2 cellular contexts compared by ENCODE assay signal in the genomic region with DNA sequence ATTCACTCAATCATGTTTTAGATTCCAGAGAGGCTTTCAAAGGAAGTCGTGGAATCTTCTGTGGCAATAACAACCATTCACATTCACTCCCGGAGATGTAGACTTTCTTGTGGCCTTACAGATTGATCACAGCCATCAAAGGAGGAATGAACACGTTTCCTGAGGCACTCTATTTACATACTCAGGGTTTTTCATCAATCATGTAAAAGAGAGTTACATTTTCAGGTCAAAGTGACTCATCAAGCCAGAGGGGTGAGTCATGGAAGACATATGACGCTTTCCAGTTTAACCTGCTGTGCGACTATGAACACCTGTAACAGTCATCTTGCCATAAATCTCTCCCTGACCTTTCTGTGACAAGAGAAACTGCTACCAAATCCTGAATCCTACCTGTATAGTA.
TF ChIP-seq lines count a peak whose summit lies in the region.

No MANE protein-coding gene starts in this region.

TF ChIP-seq in HEK293, 187 proteins besides CTCF, POLR2A, EP300 and RAD21 (continued from another document and continues in another):
- TF ChIP-seq, protein P1, sequence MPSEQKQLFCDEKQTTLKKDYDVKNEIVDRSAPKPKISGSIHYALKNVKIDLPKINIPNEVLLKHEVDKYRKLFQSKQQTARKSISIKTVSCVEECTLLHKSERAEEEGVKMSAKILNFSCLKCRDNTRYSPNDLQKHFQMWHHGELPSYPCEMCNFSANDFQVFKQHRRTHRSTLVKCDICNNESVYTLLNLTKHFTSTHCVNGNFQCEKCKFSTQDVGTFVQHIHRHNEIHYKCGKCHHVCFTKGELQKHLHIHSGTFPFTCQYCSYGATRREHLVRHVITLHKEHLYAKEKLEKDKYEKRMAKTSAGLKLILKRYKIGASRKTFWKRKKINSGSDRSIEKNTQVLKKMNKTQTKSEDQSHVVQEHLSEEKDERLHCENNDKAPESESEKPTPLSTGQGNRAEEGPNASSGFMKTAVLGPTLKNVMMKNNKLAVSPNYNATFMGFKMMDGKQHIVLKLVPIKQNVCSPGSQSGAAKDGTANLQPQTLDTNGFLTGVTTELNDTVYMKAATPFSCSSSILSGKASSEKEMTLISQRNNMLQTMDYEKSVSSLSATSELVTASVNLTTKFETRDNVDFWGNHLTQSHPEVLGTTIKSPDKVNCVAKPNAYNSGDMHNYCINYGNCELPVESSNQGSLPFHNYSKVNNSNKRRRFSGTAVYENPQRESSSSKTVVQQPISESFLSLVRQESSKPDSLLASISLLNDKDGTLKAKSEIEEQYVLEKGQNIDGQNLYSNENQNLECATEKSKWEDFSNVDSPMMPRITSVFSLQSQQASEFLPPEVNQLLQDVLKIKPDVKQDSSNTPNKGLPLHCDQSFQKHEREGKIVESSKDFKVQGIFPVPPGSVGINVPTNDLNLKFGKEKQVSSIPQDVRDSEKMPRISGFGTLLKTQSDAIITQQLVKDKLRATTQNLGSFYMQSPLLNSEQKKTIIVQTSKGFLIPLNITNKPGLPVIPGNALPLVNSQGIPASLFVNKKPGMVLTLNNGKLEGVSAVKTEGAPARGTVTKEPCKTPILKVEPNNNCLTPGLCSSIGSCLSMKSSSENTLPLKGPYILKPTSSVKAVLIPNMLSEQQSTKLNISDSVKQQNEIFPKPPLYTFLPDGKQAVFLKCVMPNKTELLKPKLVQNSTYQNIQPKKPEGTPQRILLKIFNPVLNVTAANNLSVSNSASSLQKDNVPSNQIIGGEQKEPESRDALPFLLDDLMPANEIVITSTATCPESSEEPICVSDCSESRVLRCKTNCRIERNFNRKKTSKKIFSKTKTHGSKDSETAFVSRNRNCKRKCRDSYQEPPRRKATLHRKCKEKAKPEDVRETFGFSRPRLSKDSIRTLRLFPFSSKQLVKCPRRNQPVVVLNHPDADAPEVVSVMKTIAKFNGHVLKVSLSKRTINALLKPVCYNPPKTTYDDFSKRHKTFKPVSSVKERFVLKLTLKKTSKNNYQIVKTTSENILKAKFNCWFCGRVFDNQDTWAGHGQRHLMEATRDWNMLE (tag by site-specific recombination; conservative IDR thresholded peaks at IDR 0.05; ENCODE audit: low read depth), result no peak
- TF ChIP-seq, protein P2, sequence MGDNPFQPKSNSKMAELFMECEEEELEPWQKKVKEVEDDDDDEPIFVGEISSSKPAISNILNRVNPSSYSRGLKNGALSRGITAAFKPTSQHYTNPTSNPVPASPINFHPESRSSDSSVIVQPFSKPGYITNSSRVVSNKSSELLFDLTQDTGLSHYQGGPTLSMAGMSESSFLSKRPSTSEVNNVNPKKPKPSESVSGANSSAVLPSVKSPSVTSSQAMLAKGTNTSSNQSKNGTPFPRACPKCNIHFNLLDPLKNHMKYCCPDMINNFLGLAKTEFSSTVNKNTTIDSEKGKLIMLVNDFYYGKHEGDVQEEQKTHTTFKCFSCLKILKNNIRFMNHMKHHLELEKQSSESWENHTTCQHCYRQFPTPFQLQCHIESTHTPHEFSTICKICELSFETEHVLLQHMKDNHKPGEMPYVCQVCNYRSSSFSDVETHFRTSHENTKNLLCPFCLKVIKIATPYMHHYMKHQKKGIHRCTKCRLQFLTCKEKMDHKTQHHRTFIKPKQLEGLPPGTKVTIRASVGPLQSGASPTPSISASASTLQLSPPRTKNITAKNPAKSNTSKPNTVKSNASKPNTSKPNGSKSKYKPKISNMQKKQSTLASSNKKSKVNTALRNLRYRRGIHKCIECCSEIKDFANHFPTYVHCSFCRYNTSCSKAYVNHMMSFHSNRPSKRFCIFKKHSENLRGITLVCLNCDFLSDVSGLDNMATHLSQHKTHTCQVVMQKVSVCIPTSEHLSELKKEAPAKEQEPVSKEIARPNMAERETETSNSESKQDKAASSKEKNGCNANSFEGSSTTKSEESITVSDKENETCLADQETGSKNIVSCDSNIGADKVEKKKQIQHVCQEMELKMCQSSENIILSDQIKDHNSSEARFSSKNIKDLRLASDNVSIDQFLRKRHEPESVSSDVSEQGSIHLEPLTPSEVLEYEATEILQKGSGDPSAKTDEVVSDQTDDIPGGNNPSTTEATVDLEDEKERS (tag by site-specific recombination; IDR thresholded peaks at IDR 0.05), result no peak
- TF ChIP-seq ZNF221 (tag by site-specific recombination; IDR thresholded peaks at IDR 0.05; ENCODE audit: borderline replicate concordance) (no peak), ZNF112 (tag by site-specific recombination; IDR thresholded peaks at IDR 0.05) (no peak), ZNF157 (tag by site-specific recombination; IDR thresholded peaks at IDR 0.05) (no peak), SCRT1 (tag by site-specific recombination; IDR thresholded peaks at IDR 0.05; ENCODE audit: borderline replicate concordance) (no peak)
- TF ChIP-seq, protein P3, sequence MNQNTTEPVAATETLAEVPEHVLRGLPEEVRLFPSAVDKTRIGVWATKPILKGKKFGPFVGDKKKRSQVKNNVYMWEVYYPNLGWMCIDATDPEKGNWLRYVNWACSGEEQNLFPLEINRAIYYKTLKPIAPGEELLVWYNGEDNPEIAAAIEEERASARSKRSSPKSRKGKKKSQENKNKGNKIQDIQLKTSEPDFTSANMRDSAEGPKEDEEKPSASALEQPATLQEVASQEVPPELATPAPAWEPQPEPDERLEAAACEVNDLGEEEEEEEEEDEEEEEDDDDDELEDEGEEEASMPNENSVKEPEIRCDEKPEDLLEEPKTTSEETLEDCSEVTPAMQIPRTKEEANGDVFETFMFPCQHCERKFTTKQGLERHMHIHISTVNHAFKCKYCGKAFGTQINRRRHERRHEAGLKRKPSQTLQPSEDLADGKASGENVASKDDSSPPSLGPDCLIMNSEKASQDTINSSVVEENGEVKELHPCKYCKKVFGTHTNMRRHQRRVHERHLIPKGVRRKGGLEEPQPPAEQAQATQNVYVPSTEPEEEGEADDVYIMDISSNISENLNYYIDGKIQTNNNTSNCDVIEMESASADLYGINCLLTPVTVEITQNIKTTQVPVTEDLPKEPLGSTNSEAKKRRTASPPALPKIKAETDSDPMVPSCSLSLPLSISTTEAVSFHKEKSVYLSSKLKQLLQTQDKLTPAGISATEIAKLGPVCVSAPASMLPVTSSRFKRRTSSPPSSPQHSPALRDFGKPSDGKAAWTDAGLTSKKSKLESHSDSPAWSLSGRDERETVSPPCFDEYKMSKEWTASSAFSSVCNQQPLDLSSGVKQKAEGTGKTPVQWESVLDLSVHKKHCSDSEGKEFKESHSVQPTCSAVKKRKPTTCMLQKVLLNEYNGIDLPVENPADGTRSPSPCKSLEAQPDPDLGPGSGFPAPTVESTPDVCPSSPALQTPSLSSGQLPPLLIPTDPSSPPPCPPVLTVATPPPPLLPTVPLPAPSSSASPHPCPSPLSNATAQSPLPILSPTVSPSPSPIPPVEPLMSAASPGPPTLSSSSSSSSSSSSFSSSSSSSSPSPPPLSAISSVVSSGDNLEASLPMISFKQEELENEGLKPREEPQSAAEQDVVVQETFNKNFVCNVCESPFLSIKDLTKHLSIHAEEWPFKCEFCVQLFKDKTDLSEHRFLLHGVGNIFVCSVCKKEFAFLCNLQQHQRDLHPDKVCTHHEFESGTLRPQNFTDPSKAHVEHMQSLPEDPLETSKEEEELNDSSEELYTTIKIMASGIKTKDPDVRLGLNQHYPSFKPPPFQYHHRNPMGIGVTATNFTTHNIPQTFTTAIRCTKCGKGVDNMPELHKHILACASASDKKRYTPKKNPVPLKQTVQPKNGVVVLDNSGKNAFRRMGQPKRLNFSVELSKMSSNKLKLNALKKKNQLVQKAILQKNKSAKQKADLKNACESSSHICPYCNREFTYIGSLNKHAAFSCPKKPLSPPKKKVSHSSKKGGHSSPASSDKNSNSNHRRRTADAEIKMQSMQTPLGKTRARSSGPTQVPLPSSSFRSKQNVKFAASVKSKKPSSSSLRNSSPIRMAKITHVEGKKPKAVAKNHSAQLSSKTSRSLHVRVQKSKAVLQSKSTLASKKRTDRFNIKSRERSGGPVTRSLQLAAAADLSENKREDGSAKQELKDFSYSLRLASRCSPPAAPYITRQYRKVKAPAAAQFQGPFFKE (tag by site-specific recombination; IDR thresholded peaks at IDR 0.05; ENCODE audit: borderline replicate concordance), result no peak

TF ChIP-seq in K562, 482 proteins besides CTCF, POLR2A, EP300 and RAD21 (continued from another document and continues in another):
- TF ChIP-seq, protein P4, sequence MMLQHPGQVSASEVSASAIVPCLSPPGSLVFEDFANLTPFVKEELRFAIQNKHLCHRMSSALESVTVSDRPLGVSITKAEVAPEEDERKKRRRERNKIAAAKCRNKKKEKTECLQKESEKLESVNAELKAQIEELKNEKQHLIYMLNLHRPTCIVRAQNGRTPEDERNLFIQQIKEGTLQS (IDR thresholded peaks at IDR 0.05), result peak; percentile 90
- TF ChIP-seq, protein P4 (CRISPR knock-in tag; conservative IDR thresholded peaks at IDR 0.05), result no peak
- TF ChIP-seq TCF7L2 (IDR thresholded peaks at IDR 0.05; ENCODE audit: low read depth, low read length) (no peak), SAFB (IDR thresholded peaks at IDR 0.05; ENCODE audit: borderline replicate concordance, low read depth, low read length) (no peak), BRCA1 (IDR thresholded peaks at IDR 0.05) (no peak), BRCA1 (CRISPR knock-in tag; IDR thresholded peaks at IDR 0.05) (no peak), RUNX1 (IDR thresholded peaks at IDR 0.05; ENCODE audit: low read depth) (no peak), PHF20 (IDR thresholded peaks at IDR 0.05; ENCODE audit: partially characterized antibody) (no peak), POLR2AphosphoS5 (IDR thresholded peaks at IDR 0.05; ENCODE audit: control insufficient read depth, insufficient read depth, low read depth, low read length) (no peak), KAT7 (CRISPR knock-in tag; IDR thresholded peaks at IDR 0.05; ENCODE audit: borderline replicate concordance) (no peak), MIER1 (IDR thresholded peaks at IDR 0.05; ENCODE audit: low read depth) (no peak), C11orf30 (IDR thresholded peaks at IDR 0.05; ENCODE audit: low read depth) (no peak), PHF21A (IDR thresholded peaks at IDR 0.05; ENCODE audit: borderline replicate concordance, low read depth) (no peak), HDAC2 (IDR thresholded peaks at IDR 0.05) (no peak), FOS (IDR thresholded peaks at IDR 0.05; ENCODE audit: extremely low read depth, insufficient read length) (peak; percentile 1), MEIS2 (IDR thresholded peaks at IDR 0.05; ENCODE audit: partially characterized antibody) (peak; percentile 78), BACH1 (tag; IDR thresholded peaks at IDR 0.05) (no peak), KLF16 (IDR thresholded peaks at IDR 0.05) (no peak), MAFK (IDR thresholded peaks at IDR 0.05; ENCODE audit: low read length) (no peak), JUNB (CRISPR knock-in tag; conservative IDR thresholded peaks at IDR 0.05) (0 out of 2 replicates have a peak, but pooled peaks have one; percentile 56), JUND (IDR thresholded peaks at IDR 0.05; ENCODE audit: borderline replicate concordance, low read depth, low read length) (peak; percentile 83; the same call in 1 of the 2 replicates), JUND (tag; IDR thresholded peaks at IDR 0.05; ENCODE audit: borderline replicate concordance, low read depth, low read length) (peak; percentile 72; the same call in 2 of the 3 replicates), ZNF583 (CRISPR knock-in tag; IDR thresholded peaks at IDR 0.05) (no peak)
- TF ChIP-seq, protein P5, sequence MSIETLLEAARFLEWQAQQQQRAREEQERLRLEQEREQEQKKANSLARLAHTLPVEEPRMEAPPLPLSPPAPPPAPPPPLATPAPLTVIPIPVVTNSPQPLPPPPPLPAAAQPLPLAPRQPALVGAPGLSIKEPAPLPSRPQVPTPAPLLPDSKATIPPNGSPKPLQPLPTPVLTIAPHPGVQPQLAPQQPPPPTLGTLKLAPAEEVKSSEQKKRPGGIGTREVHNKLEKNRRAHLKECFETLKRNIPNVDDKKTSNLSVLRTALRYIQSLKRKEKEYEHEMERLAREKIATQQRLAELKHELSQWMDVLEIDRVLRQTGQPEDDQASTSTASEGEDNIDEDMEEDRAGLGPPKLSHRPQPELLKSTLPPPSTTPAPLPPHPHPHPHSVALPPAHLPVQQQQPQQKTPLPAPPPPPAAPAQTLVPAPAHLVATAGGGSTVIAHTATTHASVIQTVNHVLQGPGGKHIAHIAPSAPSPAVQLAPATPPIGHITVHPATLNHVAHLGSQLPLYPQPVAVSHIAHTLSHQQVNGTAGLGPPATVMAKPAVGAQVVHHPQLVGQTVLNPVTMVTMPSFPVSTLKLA (conservative IDR thresholded peaks at IDR 0.05), result no peak
- TF ChIP-seq, protein P6, sequence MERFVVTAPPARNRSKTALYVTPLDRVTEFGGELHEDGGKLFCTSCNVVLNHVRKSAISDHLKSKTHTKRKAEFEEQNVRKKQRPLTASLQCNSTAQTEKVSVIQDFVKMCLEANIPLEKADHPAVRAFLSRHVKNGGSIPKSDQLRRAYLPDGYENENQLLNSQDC (CRISPR knock-in tag; IDR thresholded peaks at IDR 0.05), result no peak
- TF ChIP-seq, protein P7, sequence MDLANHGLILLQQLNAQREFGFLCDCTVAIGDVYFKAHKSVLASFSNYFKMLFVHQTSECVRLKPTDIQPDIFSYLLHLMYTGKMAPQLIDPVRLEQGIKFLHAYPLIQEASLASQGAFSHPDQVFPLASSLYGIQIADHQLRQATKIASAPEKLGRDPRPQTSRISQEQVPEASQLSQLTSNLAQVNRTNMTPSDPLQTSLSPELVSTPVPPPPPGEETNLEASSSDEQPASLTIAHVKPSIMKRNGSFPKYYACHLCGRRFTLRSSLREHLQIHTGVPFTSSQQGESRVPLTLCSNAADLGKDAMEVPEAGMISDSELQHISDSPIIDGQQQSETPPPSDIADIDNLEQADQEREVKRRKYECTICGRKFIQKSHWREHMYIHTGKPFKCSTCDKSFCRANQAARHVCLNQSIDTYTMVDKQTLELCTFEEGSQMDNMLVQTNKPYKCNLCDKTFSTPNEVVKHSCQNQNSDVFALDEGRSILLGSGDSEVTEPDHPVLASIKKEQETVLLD (IDR thresholded peaks at IDR 0.05), result no peak
- TF ChIP-seq, protein P8, sequence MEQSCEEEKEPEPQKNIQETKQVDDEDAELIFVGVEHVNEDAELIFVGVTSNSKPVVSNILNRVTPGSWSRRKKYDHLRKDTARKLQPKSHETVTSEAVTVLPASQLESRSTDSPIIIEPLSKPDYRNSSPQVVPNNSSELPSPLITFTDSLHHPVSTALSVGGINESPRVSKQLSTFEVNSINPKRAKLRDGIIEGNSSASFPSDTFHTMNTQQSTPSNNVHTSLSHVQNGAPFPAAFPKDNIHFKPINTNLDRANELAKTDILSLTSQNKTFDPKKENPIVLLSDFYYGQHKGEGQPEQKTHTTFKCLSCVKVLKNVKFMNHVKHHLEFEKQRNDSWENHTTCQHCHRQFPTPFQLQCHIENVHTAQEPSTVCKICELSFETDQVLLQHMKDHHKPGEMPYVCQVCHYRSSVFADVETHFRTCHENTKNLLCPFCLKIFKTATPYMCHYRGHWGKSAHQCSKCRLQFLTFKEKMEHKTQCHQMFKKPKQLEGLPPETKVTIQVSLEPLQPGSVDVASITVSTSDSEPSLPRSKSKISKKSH (CRISPR knock-in tag; IDR thresholded peaks at IDR 0.05), result no peak
